ENCODE assay signal across 18 cellular contexts in the genomic region with DNA sequence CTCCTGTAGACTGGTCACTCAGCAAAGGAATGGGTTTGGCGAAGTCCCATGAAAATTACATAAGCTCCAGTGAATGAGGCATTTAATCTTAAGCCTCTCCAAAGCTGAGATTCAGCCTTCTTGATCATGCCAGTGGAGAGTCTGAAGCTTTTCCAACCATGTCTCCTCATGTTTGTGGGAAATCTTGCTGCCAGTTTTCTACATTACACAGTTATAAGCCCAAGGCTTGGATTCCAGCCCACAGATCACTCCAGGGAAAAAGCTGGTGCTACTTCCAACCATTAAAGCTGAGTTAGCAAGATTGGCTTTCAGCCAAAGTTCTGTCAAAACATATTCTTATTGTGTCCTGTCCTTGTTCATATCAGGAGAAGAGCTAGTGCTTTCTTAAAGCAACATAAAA.
A peak's percentile ranks its signal among the peaks of the same experiment; 100 is the strongest.
DNase-seq lines count a peak whose midpoint lies in the region; TF ChIP-seq lines count a peak whose summit lies in the region.
"Had no signal": no experiment of that assay in that cellular context is flagged by ENCODE, and none has a peak within 500 bp of the region (broad histone marks: within the 10 kb centered on the region; RNA-seq: fewer than 3 reads in every experiment).

No MANE protein-coding gene starts in this region.

- 25% methylated on average over 1 of the region's 1 CpG for WGBS in SK-N-SH (ENCODE audit: low lambda C conversion rate)
- WGBS in hepatocyte (ENCODE audit: low lambda C conversion rate, missing lambda C conversion rate) = 72% methylated on average over 1 of the region's 1 CpG
- WGBS in thyroid gland, 2 donors = 47 to 54% methylated on average over 1 of the region's 1 CpG

- POLR2A ChIA-PET in SK-N-SH (lab: Yijun Ruan, JAX) = no interaction called here
- POLR2A ChIA-PET in activated CD4-positive, alpha-beta memory T cell treated with anti-CD3 and anti-CD28 coated beads, Interleukin-2, amount 10 ng/mL, durations not matched to agents 7 days and 5 days (lab: Charles Lee) = no interaction called here

- TF ChIP-seq RAD21 in SK-N-SH (IDR thresholded peaks at IDR 0.05; ENCODE audit: low read length) = no peak

- TF ChIP-seq EP300 in SK-N-SH (IDR thresholded peaks at IDR 0.05; ENCODE audit: borderline replicate concordance in 1 of 2, low read depth in 1 of 2, low read length in 1 of 2) = 0 out of 4 replicates have a peak, but pooled peaks of 1 of the 2 experiments have one; percentile 18

- no peak overlapping the region for H3K4me2 ChIP-seq in SK-N-SH
- H3K4me2 ChIP-seq in hepatocyte = no peak overlapping the region
- H3K4me2 ChIP-seq: KMS-11, neural progenitor cell had no signal

- no peaks in the 10 kb centered on the region for H3K27me3 Mint-ChIP-seq in activated CD4-positive, alpha-beta memory T cell treated with anti-CD3 and anti-CD28 coated beads, Interleukin-2, amount 10 ng/mL, durations not matched to agents 7 days and 5 days
- H3K27me3 Mint-ChIP-seq: activated naive CD8-positive, alpha-beta T cell treated with anti-CD3 and anti-CD28 coated beads, Interleukin-2, amount 10 ng/mL, durations not matched to agents 7 days and 5 days had no signal

- H3K9me2 ChIP-seq in SK-N-SH = no peaks in the 10 kb centered on the region
- H3K9me2 ChIP-seq in hepatocyte (replicated peaks; ENCODE audit: insufficient read depth) = no peaks in the 10 kb centered on the region

- H3K79me2 ChIP-seq in SK-N-SH (ENCODE audit: insufficient read depth) = no peaks in the 10 kb centered on the region
- no peaks in the 10 kb centered on the region for H3K79me2 ChIP-seq in hepatocyte

- H3K27me3 ChIP-seq in BE2C (no peaks in the 10 kb centered on the region), SK-N-SH (ENCODE audit: insufficient read depth) (no peaks in the 10 kb centered on the region), hepatocyte (no peaks in the 10 kb centered on the region), thyroid gland (no peaks in the 10 kb centered on the region)
- H3K27me3 ChIP-seq: neural progenitor cell, SJSA1 had no signal

- H3F3A ChIP-seq in SK-N-SH (replicated peaks; ENCODE audit: insufficient read depth) = no peaks in the 10 kb centered on the region

- H3K9me3 ChIP-seq in BE2C (no peaks in the 10 kb centered on the region), SK-N-SH (no peaks in the 10 kb centered on the region), hepatocyte (ENCODE audit: low read depth) (no peaks in the 10 kb centered on the region), thyroid gland (no peaks in the 10 kb centered on the region)
- H3K9me3 ChIP-seq: SJSA1 had no signal

- no peak overlapping the region for H3K4me3 ChIP-seq in BE2C (ENCODE audit: low read depth, low read length)
- no peak overlapping the region for H3K4me3 ChIP-seq in LNCaP clone FGC (ENCODE audit: low read depth, low read length)
- H3K4me3 ChIP-seq in SK-N-SH (ENCODE audit: low read depth in 2 of 2, low read length in 1 of 2) = no peak overlapping the region
- no peak overlapping the region for H3K4me3 ChIP-seq in hepatocyte
- H3K4me3 ChIP-seq in thyroid gland (replicated peaks in 1 of 3) = no peak overlapping the region
- H3K4me3 ChIP-seq: neural progenitor cell, SJSA1 had no signal

- no peak for TF ChIP-seq POLR2A in thyroid gland (IDR thresholded peaks at IDR 0.05)

- H3K4me1 ChIP-seq in BE2C (no peaks in the 10 kb centered on the region), SK-N-SH (ENCODE audit: control insufficient read depth in 1 of 2, insufficient read depth in 2 of 2, low read depth in 1 of 2, low read length in 1 of 2) (peaks cover 0 to 2% of the 10 kb centered on the region in 2 experiments; a peak in 1 of 4 replicates), hepatocyte (ENCODE audit: insufficient read depth) (no peaks in the 10 kb centered on the region), thyroid gland (no peaks in the 10 kb centered on the region)
- H3K4me1 ChIP-seq: neural progenitor cell, SJSA1 had no signal

- H4K20me1 ChIP-seq in SK-N-SH (ENCODE audit: insufficient read depth) (no peaks in the 10 kb centered on the region), hepatocyte (ENCODE audit: insufficient read depth, poor library complexity, severe bottlenecking) (no peaks in the 10 kb centered on the region)

- H3K27ac ChIP-seq in SK-N-SH (ENCODE audit: low read depth in 2 of 2, low read length in 1 of 2) = peak overlapping the region in 1 of 2 experiments; percentile 82; a peak in 2 of 4 replicates
- no peak overlapping the region for H3K27ac ChIP-seq in hepatocyte
- no peak overlapping the region for H3K27ac ChIP-seq in thyroid gland
- H3K27ac ChIP-seq: KMS-11, neural progenitor cell, SJSA1 had no signal

- H3K9me3 Mint-ChIP-seq in activated CD4-positive, alpha-beta memory T cell treated with anti-CD3 and anti-CD28 coated beads, Interleukin-2, amount 10 ng/mL, durations not matched to agents 7 days and 5 days = peaks cover 6% of the 10 kb centered on the region

- H3K4me3 Mint-ChIP-seq in activated CD4-positive, alpha-beta memory T cell treated with anti-CD3 and anti-CD28 coated beads, Interleukin-2, amount 10 ng/mL, durations not matched to agents 7 days and 5 days = no peak overlapping the region
- H3K4me3 Mint-ChIP-seq: activated naive CD8-positive, alpha-beta T cell treated with anti-CD3 and anti-CD28 coated beads, Interleukin-2, amount 10 ng/mL, durations not matched to agents 7 days and 5 days; HFFc6; neural progenitor cell had no signal

- intact Hi-C loops in thyroid gland (cut with DNase I) = no loop called here

- no peak overlapping the region for H3K9ac ChIP-seq in SK-N-SH
- H3K9ac ChIP-seq: KMS-11, neural progenitor cell had no signal

- CTCF ChIA-PET in SK-N-SH (lab: Yijun Ruan, JAX) = no interaction called here
- CTCF ChIA-PET in activated CD4-positive, alpha-beta memory T cell treated with anti-CD3 and anti-CD28 coated beads, Interleukin-2, amount 10 ng/mL, durations not matched to agents 7 days and 5 days (lab: Charles Lee) = no interaction called here

- TF ChIP-seq CTCF in BE2C (IDR thresholded peaks at IDR 0.05; ENCODE audit: low read depth, low read length) (no peak), LNCaP clone FGC (IDR thresholded peaks at IDR 0.05; ENCODE audit: control insufficient read depth, extremely low read depth, insufficient read depth) (no peak), SK-N-SH (IDR thresholded peaks at IDR 0.05) (no peak), hepatocyte (IDR thresholded peaks at IDR 0.05; ENCODE audit: poor library complexity) (no peak), thyroid gland (IDR thresholded peaks at IDR 0.05) (no peak)

- no peaks in the 10 kb centered on the region for H3K4me1 Mint-ChIP-seq in activated CD4-positive, alpha-beta memory T cell treated with anti-CD3 and anti-CD28 coated beads, Interleukin-2, amount 10 ng/mL, durations not matched to agents 7 days and 5 days
- H3K4me1 Mint-ChIP-seq: activated naive CD8-positive, alpha-beta T cell treated with anti-CD3 and anti-CD28 coated beads, Interleukin-2, amount 10 ng/mL, durations not matched to agents 7 days and 5 days had no signal

- H3K27ac Mint-ChIP-seq in activated CD4-positive, alpha-beta memory T cell treated with anti-CD3 and anti-CD28 coated beads, Interleukin-2, amount 10 ng/mL, durations not matched to agents 7 days and 5 days = no peak overlapping the region
- H3K27ac Mint-ChIP-seq: activated naive CD8-positive, alpha-beta T cell treated with anti-CD3 and anti-CD28 coated beads, Interleukin-2, amount 10 ng/mL, durations not matched to agents 7 days and 5 days; HFFc6; neural progenitor cell had no signal

- H2AFZ ChIP-seq in SK-N-SH (ENCODE audit: low read depth) = no peak overlapping the region
- H2AFZ ChIP-seq in hepatocyte = no peak overlapping the region
- H2AFZ ChIP-seq: neural progenitor cell had no signal

- no peaks in the 10 kb centered on the region for H3K36me3 Mint-ChIP-seq in activated CD4-positive, alpha-beta memory T cell treated with anti-CD3 and anti-CD28 coated beads, Interleukin-2, amount 10 ng/mL, durations not matched to agents 7 days and 5 days (ENCODE audit: low read depth)
- H3K36me3 Mint-ChIP-seq: activated naive CD8-positive, alpha-beta T cell treated with anti-CD3 and anti-CD28 coated beads, Interleukin-2, amount 10 ng/mL, durations not matched to agents 7 days and 5 days; neural progenitor cell had no signal

- H3K36me3 ChIP-seq in BE2C (no peaks in the 10 kb centered on the region), SK-N-SH (replicated peaks in 1 of 2; ENCODE audit: control insufficient read depth in 1 of 2, insufficient read depth in 2 of 2, low read length in 1 of 2) (no peaks in the 10 kb centered on the region), hepatocyte (replicated peaks; ENCODE audit: insufficient read depth, low read depth) (no peaks in the 10 kb centered on the region), thyroid gland (no peaks in the 10 kb centered on the region)
- H3K36me3 ChIP-seq: neural progenitor cell, SJSA1 had no signal

- DNase-seq in BE2C = peak; percentile 71
- DNase-seq in LNCaP clone FGC (ENCODE audit: low read depth) = peak; percentile 31
- peak; percentile 10 for DNase-seq in SK-N-SH
- peak; percentile 57 for DNase-seq in hepatocyte (ENCODE audit: low spot score)
- DNase-seq in activated CD4-positive, alpha-beta memory T cell treated with anti-CD3 and anti-CD28 coated beads, Interleukin-2, amount 10 ng/mL, durations not matched to agents 7 days and 5 days = no peak
- no peak for DNase-seq in mesenteric fat pad (ENCODE audit: low spot score)
- DNase-seq in thyroid gland = no peak
- DNase-seq in HuH-7 (ENCODE audit: low spot score) = no peak
- DNase-seq: activated CD4-positive, alpha-beta T cell treated with anti-CD3 and anti-CD28 coated beads for 48 hours; activated naive CD8-positive, alpha-beta T cell treated with anti-CD3 and anti-CD28 coated beads, Interleukin-2, amount 10 ng/mL, durations not matched to agents 7 days and 5 days; central memory CD4-positive, alpha-beta T cell; DMS53; HFFc6; NCI-H2107; right cardiac atrium had no signal

TF ChIP-seq in SK-N-SH, 30 proteins besides CTCF, POLR2A, EP300 and RAD21 (continues in another document):
- TF ChIP-seq SMC3 (IDR thresholded peaks at IDR 0.05; ENCODE audit: low read depth, low read length) = no peak
- TF ChIP-seq MXI1 (IDR thresholded peaks at IDR 0.05; ENCODE audit: low read depth, low read length) = no peak
- no peak for TF ChIP-seq MEF2A (IDR thresholded peaks at IDR 0.05; ENCODE audit: borderline replicate concordance, low read depth)
- no peak for TF ChIP-seq RXRA (IDR thresholded peaks at IDR 0.05; ENCODE audit: borderline replicate concordance, low read depth)
- no peak for TF ChIP-seq IRF3 (IDR thresholded peaks at IDR 0.05; ENCODE audit: low read depth, low read length)
- no peak for TF ChIP-seq RFX5 (IDR thresholded peaks at IDR 0.05; ENCODE audit: low read length)

Comparison
In these comparisons a context has a peak if more than half of its experiments do, and no peak if none do; other contexts are left out.
1. DNase-seq: peak in BE2C (single experiment), LNCaP clone FGC (single experiment), SK-N-SH (single experiment) and hepatocyte (single experiment); none in activated CD4-positive, alpha-beta memory T cell treated with anti-CD3 and anti-CD28 coated beads, Interleukin-2, amount 10 ng/mL, durations not matched to agents 7 days and 5 days (single experiment), mesenteric fat pad (single experiment), thyroid gland (0 of 2) and HuH-7 (single experiment).